Comparison of ENCODE assay signal across 8 cellular contexts in the genomic region with DNA sequence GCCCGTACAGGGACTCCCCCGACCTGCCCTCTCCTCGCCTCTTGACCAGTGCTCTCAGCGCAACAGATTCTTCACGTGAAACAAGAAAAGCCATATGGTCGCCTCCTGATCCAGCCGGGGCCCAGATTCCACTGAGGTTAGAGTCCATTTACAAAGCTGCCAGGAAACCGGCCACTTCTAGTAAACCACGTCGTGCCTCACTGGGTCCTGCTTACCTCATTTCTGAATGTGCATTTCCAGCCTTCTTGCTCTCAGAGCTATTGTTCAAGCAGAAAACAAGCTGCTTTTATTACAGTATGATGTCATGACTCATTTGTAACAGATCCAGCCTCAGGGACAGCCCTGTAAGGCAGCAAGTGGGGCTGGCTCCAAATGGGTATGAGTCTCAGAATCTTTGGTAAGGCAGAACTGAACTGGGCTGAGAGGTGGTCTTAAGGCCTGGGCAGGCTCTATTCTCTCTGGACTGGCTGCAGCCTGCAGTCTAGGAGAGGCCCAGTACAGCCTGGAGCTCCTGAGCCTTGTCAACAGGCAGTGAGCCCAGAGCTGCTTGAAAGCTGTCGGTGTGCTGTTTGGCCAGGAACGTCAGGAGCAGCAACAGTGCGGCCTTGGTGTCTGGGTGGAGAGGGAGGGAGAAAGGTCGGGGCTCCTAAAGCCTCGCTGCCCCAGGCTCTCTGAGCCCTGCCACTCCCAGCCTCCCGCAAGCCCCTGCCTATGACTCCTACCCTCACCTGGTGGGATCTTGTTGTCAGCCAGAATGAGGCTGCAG. TPM values are rescaled to one million over a fixed set of nuclear protein-coding genes. Genes with fewer than 3 reads are reported as not detected.
DNase-seq lines count a peak whose midpoint lies in the region; ATAC-seq and TF ChIP-seq lines count a peak whose summit lies in the region.

No MANE protein-coding gene starts in this region.

- peak in 1 of 2 donors; percentile 22 for TF ChIP-seq POLR2A in tibial nerve (IDR thresholded peaks at IDR 0.05)

- POLR2A ChIA-PET in activated CD4-positive, alpha-beta T cell treated with anti-CD3 and anti-CD28 coated beads for 36 hours (lab: Charles Lee) = interaction anchor here (2.8 kb wide), 1 partner anchor 11 kb away, joined by 12 read pairs; no protein-coding TSS in a partner anchor

- no peaks in the 10 kb centered on the region for H3K9me3 ChIP-seq in tibial nerve

- no peaks in the 10 kb centered on the region for H3K27me3 Mint-ChIP-seq in activated CD4-positive, alpha-beta T cell treated with anti-CD3 and anti-CD28 coated beads for 36 hours
- no peaks in the 10 kb centered on the region for H3K27me3 Mint-ChIP-seq in brain

- H3K4me3 Mint-ChIP-seq in activated CD4-positive, alpha-beta T cell treated with anti-CD3 and anti-CD28 coated beads for 36 hours = no peak overlapping the region
- H3K4me3 Mint-ChIP-seq in brain = peak overlapping the region in 4 of 5 experiments; percentile 0 to 27 (median 16)

- H3K27ac Mint-ChIP-seq in activated CD4-positive, alpha-beta T cell treated with anti-CD3 and anti-CD28 coated beads for 36 hours = no peak overlapping the region
- H3K27ac Mint-ChIP-seq in brain = peak overlapping the region; percentile 46 to 96 (median 93)

- CTCF ChIA-PET in activated CD4-positive, alpha-beta T cell treated with anti-CD3 and anti-CD28 coated beads for 36 hours (lab: Charles Lee) = interaction anchor here (0.5 to 1.3 kb wide), 5 partner anchors 19 to 117 kb away, joined by 3 to 6 read pairs (median 4); a partner anchor contains a TSS

- H3K9me3 Mint-ChIP-seq in activated CD4-positive, alpha-beta T cell treated with anti-CD3 and anti-CD28 coated beads for 36 hours (ENCODE audit: low read depth) = no peaks in the 10 kb centered on the region
- H3K9me3 Mint-ChIP-seq in brain = no peaks in the 10 kb centered on the region

- H3K27ac ChIP-seq in tibial nerve = peak overlapping the region; percentile 67 to 92 (median 82)

- peaks cover 36% of the 10 kb centered on the region for H3K36me3 Mint-ChIP-seq in activated CD4-positive, alpha-beta T cell treated with anti-CD3 and anti-CD28 coated beads for 36 hours (ENCODE audit: low read depth)
- H3K36me3 Mint-ChIP-seq in brain = peaks cover 23% of the 10 kb centered on the region

- ATAC-seq in activated CD4-positive, alpha-beta T cell treated with anti-CD3 and anti-CD28 coated beads for 36 hours = peak; percentile 37
- no peak for ATAC-seq in HG03039 (IDR thresholded peaks at IDR 0.05; ENCODE audit: unreplicated experiment)
- no peak for ATAC-seq in HG02938 (IDR thresholded peaks at IDR 0.05; ENCODE audit: unreplicated experiment)
- ATAC-seq in HG03108 (IDR thresholded peaks at IDR 0.05; ENCODE audit: unreplicated experiment) = no peak

- peaks cover 0 to 16% (median 4%) of the 10 kb centered on the region in 4 donors for H3K4me1 ChIP-seq in tibial nerve

- WGBS in tibial nerve, 2 donors = 53 to 60% methylated on average over 14 to 16 of the region's 16 CpGs

- H3K27me3 ChIP-seq in tibial nerve = no peaks in the 10 kb centered on the region

- no peak for DNase-seq in activated CD4-positive, alpha-beta T cell treated with anti-CD3 and anti-CD28 coated beads for 36 hours
- DNase-seq in activated CD4-positive, alpha-beta T cell treated with anti-CD3 and anti-CD28 coated beads, Interleukin-2, amount 50 U/mL, for 48 hours = no peak
- peak; percentile 94 for DNase-seq in kidney glomerular epithelial cell (lab: John Stamatoyannopoulos, UW)
- no peak for DNase-seq in tibial nerve (ENCODE audit: low spot score in 2 of 2)

- H3K36me3 ChIP-seq in tibial nerve = peaks cover 0 to 100% (median 2%) of the 10 kb centered on the region in 3 donors

- no peaks in the 10 kb centered on the region for H3K4me1 Mint-ChIP-seq in activated CD4-positive, alpha-beta T cell treated with anti-CD3 and anti-CD28 coated beads for 36 hours
- H3K4me1 Mint-ChIP-seq in brain = peaks cover 10% of the 10 kb centered on the region

- H3K4me3 ChIP-seq in tibial nerve = no peak overlapping the region

- peak; percentile 20 to 76 for TF ChIP-seq EP300 in tibial nerve (IDR thresholded peaks at IDR 0.05)

- no peak for TF ChIP-seq CTCF in brain (conservative IDR thresholded peaks at IDR 0.05)
- TF ChIP-seq CTCF in tibial nerve (IDR thresholded peaks at IDR 0.05) = no peak

- intact Hi-C loops in activated CD4-positive, alpha-beta T cell treated with anti-CD3 and anti-CD28 coated beads for 36 hours (cut with DNase I, micrococcal nuclease) = no loop called here

RNA-seq across cellular contexts. Expression of a gene that starts 8.3 kb away (rescaled TPM):
- 10 to 100 TPM; 25.6 to 27.7 TPM for total RNA-seq in activated CD4-positive, alpha-beta T cell treated with anti-CD3 and anti-CD28 coated beads for 36 hours
- 86.7 TPM for polyA plus RNA-seq in brain (ENCODE audit: insufficient read depth, low read depth, low replicate concordance)
- total RNA-seq in tibial nerve = 10 to 100 TPM in 3 of 4 donors, 1 to 10 TPM in 1; 6.5 to 25.5 (median 16.3) TPM

RNA-seq across cellular contexts. Expression of a gene that starts 8.5 kb away (rescaled TPM):
- total RNA-seq in activated CD4-positive, alpha-beta T cell treated with anti-CD3 and anti-CD28 coated beads for 36 hours = 10 to 100 TPM; 73.4 to 73.7 TPM
- 20.8 TPM for polyA plus RNA-seq in brain (ENCODE audit: insufficient read depth, low read depth, low replicate concordance)
- total RNA-seq in tibial nerve = 10 to 100 TPM; 19.4 to 88.5 (median 26.9) TPM

RNA-seq across cellular contexts. Expression of a gene that starts 15.1 kb away (rescaled TPM):
- total RNA-seq in activated CD4-positive, alpha-beta T cell treated with anti-CD3 and anti-CD28 coated beads for 36 hours = 10 to 100 TPM; 17.0 to 24.4 TPM
- polyA plus RNA-seq in brain (ENCODE audit: insufficient read depth, low read depth, low replicate concordance) = 57.8 TPM
- total RNA-seq in tibial nerve = 10 to 100 TPM; 46.8 to 61.3 (median 54.6) TPM

RNA-seq across cellular contexts. Expression of a gene that starts 19.1 kb away (rescaled TPM):
- total RNA-seq in activated CD4-positive, alpha-beta T cell treated with anti-CD3 and anti-CD28 coated beads for 36 hours = 100 to 1,000 TPM; 172 to 209 TPM
- 42.6 TPM for polyA plus RNA-seq in brain (ENCODE audit: insufficient read depth, low read depth, low replicate concordance)
- total RNA-seq in tibial nerve = 100 to 1,000 TPM in 1 of 4 donors, 10 to 100 TPM in 3; 55.7 to 106 (median 65.8) TPM

RNA-seq across cellular contexts. Expression of a gene that starts 25.4 kb away (rescaled TPM):
- under 1 TPM; 0.14 to 0.30 TPM for total RNA-seq in activated CD4-positive, alpha-beta T cell treated with anti-CD3 and anti-CD28 coated beads for 36 hours
- polyA plus RNA-seq in brain (ENCODE audit: insufficient read depth, low read depth, low replicate concordance) = not detected
- not detected for total RNA-seq in tibial nerve
